8 cellular contexts compared by ENCODE assay signal in genomic region chr3:51538459-51539290, GRCh38. TPM values are rescaled to one million over a fixed set of nuclear protein-coding genes. Genes with fewer than 3 reads are reported as not detected.
DNase-seq lines count a peak whose midpoint lies in the region; ATAC-seq and TF ChIP-seq lines count a peak whose summit lies in the region.

Gene RAD54L2 (plus strand): TSS chr3:51538719. CDS start chr3:51590421, 51,702 bp downstream.

- TF ChIP-seq POLR2A in erythroblast (IDR thresholded peaks at IDR 0.05; ENCODE audit: low read length): peak; percentile 75

- TF ChIP-seq CTCF in OCI-LY7 (conservative IDR thresholded peaks at IDR 0.05; ENCODE audit: low read length): peak; percentile 58

- POLR2A ChIA-PET in OCI-LY7 (lab: Charles Lee): interaction anchor here (0.5 to 1.5 kb wide), 7 partner anchors 17 to 134 kb away, joined by 3 to 9 read pairs (median 3); partner anchors contain the start of gene DCAF1

- peak within 1 kb of the TSS; percentile 78 for H3K4me2 ChIP-seq in OCI-LY7 (ENCODE audit: low read length)

- peak within 1 kb of the TSS; percentile 94 for H3K4me3 ChIP-seq in OCI-LY7 (ENCODE audit: low read depth, low read length, poor library complexity, severe bottlenecking)
- peak within 1 kb of the TSS; percentile 83 for H3K4me3 ChIP-seq in mucosa of stomach (ENCODE audit: low read length)

- peak; percentile 83 for ATAC-seq in GM19438 (IDR thresholded peaks at IDR 0.05; ENCODE audit: low read depth, unreplicated experiment)

- H2AFZ ChIP-seq in OCI-LY7 (ENCODE audit: low read length): peak within 1 kb of the TSS; percentile 100

- no peaks in the 10 kb centered on the region for H4K20me1 ChIP-seq in OCI-LY7 (ENCODE audit: insufficient read depth, low read length)

- no peaks in the 10 kb centered on the region for H3K9me2 ChIP-seq in OCI-LY7 (ENCODE audit: insufficient read depth, low read length)

- H3K4me1 ChIP-seq in OCI-LY7 (ENCODE audit: insufficient read depth, low read length, poor library complexity, severe bottlenecking) (peaks cover 14% of the 10 kb centered on the region), mucosa of stomach (ENCODE audit: control insufficient read depth, insufficient read depth, low read length) (peaks cover 8% of the 10 kb centered on the region)

- peak; percentile 89 for DNase-seq in COLO829 (ENCODE audit: low spot score)
- DNase-seq in HPDE6-E6E7 (ENCODE audit: extremely low spot score): peak; percentile 49
- DNase-seq in OCI-LY7 (ENCODE audit: low spot score): peak; percentile 87
- peak; percentile 86 for DNase-seq in activated T-cell treated with anti-CD3 and anti-CD28 coated beads, Interleukin-2, amount 50 U/mL, for 1 hour
- peak; percentile 89 to 93 for DNase-seq in erythroblast (lab: John Stamatoyannopoulos, UW)
- peak; percentile 88 for DNase-seq in stimulated activated CD8-positive, alpha-beta memory T cell treated with anti-CD3 and anti-CD28 coated beads, Interleukin-4, amount 100 ng/mL, for 48 hours

- no peaks in the 10 kb centered on the region for H3K27me3 ChIP-seq in mucosa of stomach (ENCODE audit: control insufficient read depth, insufficient read depth, low read length)

- no peaks in the 10 kb centered on the region for H3K9me3 ChIP-seq in OCI-LY7 (ENCODE audit: low read length)
- H3K9me3 ChIP-seq in mucosa of stomach (ENCODE audit: control insufficient read depth, low read length): no peaks in the 10 kb centered on the region

- CTCF ChIA-PET in OCI-LY7 (lab: Charles Lee; ENCODE audit: unreplicated experiment): interaction anchor here (1.2 to 1.9 kb wide), 2 partner anchors 17 to 37 kb away, joined by 3 to 6 read pairs; no protein-coding TSS in a partner anchor

- H3K9ac ChIP-seq in mucosa of stomach (ENCODE audit: low read length): peak within 1 kb of the TSS; percentile 91

- peaks cover 25% of the 10 kb centered on the region; the same call in 1 of the 2 replicates for H3K79me2 ChIP-seq in OCI-LY7 (ENCODE audit: insufficient read depth, low read depth, low read length)

- H3K36me3 ChIP-seq in OCI-LY7 (ENCODE audit: insufficient read depth, low read length): peaks cover 20% of the 10 kb centered on the region
- no peaks in the 10 kb centered on the region for H3K36me3 ChIP-seq in mucosa of stomach (ENCODE audit: control insufficient read depth, insufficient read depth, low read length)

- BruUV-seq in OCI-LY7 (replicated peaks; lab: Mats Ljungman, UMichigan): no TSS peak

- H3K27ac ChIP-seq in OCI-LY7 (ENCODE audit: low read depth, low read length, poor library complexity, severe bottlenecking): peak within 1 kb of the TSS; percentile 13

- intact Hi-C loops in OCI-LY7 (cut with micrococcal nuclease; ENCODE audit: unreplicated experiment): loop anchor here (2.0 kb wide), 1 partner anchor 922 kb away; the partner anchor contains the start of gene MAPKAPK3

RNA-seq across cellular contexts. Expression of gene RAD54L2, which starts in this region (rescaled TPM):
- 15.0 and 20.5 TPM in 2 replicates for total RNA-seq in OCI-LY7 (2014; rRNA removed; shearing (Covaris generic))
- total RNA-seq in OCI-LY7 (2022): 31.7 and 34.0 TPM in 2 replicates

Comparison
In these comparisons a context has a peak if more than half of its experiments do, and no peak if none do; other contexts are left out.
1. Peak in every context shown above with its lines: DNase-seq, ATAC-seq, H3K4me3 ChIP-seq and H3K27ac ChIP-seq.